In the genomic region with DNA sequence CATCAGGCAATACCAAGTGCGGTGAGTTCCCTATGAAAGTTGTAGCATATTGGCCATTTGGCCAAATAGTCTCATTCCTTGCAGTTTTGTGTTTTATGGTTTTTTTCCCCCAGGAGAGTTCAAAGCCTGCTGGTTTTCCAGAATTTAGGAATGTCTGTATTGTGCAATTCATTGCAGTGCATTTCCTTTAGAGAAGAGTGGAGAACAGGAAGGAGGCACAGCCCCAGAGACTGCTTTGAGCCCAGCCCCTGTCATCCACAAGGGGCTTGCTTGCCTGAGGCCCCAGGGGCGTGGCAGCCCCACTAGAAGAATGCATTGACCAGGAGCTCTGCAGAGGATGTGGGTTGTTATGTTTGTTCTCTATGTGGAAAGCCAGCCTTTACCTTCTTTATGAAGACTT, we compare ENCODE assay signal across 7 cellular contexts.
DNase-seq lines count a peak whose midpoint lies in the region; ATAC-seq and TF ChIP-seq lines count a peak whose summit lies in the region.
"Not testable (repeated sequence)": the region's sequence is repeated elsewhere in the genome, so short reads cannot be mapped to it uniquely, and the experiment has no call there.

No MANE protein-coding gene starts in this region.

- not testable (repeated sequence) for H3K27me3 Mint-ChIP-seq in MCF 10A (ENCODE audit: insufficient read depth, unreplicated experiment)

- H3K27ac Mint-ChIP-seq in MCF 10A (ENCODE audit: low read depth, unreplicated experiment) = not testable (repeated sequence)

- H3K9me1 ChIP-seq in IMR-90 (ENCODE audit: insufficient read depth, low read length) = not testable (repeated sequence)

- H3K4ac ChIP-seq in IMR-90 (ENCODE audit: low read depth, low read length) = peak overlapping the region; percentile 65; the same call in 1 of the 2 replicates

- POLR2A ChIA-PET in IMR-90 (lab: Charles Lee; ENCODE audit: unreplicated experiment); MCF 10A (lab: Yijun Ruan, JAX): not testable (repeated sequence)

- peak overlapping the region; percentile 99; the same call in 1 of the 2 replicates for H4K5ac ChIP-seq in IMR-90 (ENCODE audit: low read depth, low read length)

- peak overlapping the region; percentile 94 for H2BK120ac ChIP-seq in IMR-90 (ENCODE audit: low read depth, low read length)

- H3K4me3 ChIP-seq in IMR-90 (ENCODE audit: insufficient read depth, low read depth, low read length); SK-N-MC; fibroblast of the aortic adventitia (ENCODE audit: low read depth, low read length); left lung; sigmoid colon: not testable (repeated sequence)

- H3K9ac ChIP-seq in IMR-90 (ENCODE audit: low read depth, low read length); SK-N-MC (ENCODE audit: insufficient read length): not testable (repeated sequence)

- not testable (repeated sequence) for H3K36me3 ChIP-seq in IMR-90 (ENCODE audit: control insufficient read depth, insufficient read depth, low read length); SK-N-MC (ENCODE audit: insufficient read depth, low read length); left lung; sigmoid colon

- not testable (repeated sequence) for H3K14ac ChIP-seq in IMR-90 (replicated peaks; ENCODE audit: low read depth, low read length)

- peak overlapping the region; percentile 29 to 96; a peak in 2 of 4 replicates for H4K8ac ChIP-seq in IMR-90 (ENCODE audit: low read depth in 2 of 2, low read length in 2 of 2)

- H4K91ac ChIP-seq in IMR-90 (ENCODE audit: insufficient read depth, low read depth, low read length) = not testable (repeated sequence)

- not testable (repeated sequence) for TF ChIP-seq RAD21 in IMR-90 (IDR thresholded peaks at IDR 0.05; ENCODE audit: low read length)

- not testable (repeated sequence) for H3K4me1 Mint-ChIP-seq in MCF 10A (ENCODE audit: insufficient read depth, unreplicated experiment)

- H2BK15ac ChIP-seq in IMR-90 (ENCODE audit: low read depth, low read length) = not testable (repeated sequence)

- H3K56ac ChIP-seq in IMR-90 (ENCODE audit: extremely low read depth, insufficient read depth, low read length) = peak overlapping the region; percentile 32; the same call in 1 of the 2 replicates

- not testable (repeated sequence) for H3K4me2 ChIP-seq in IMR-90 (ENCODE audit: low read depth, low read length)

- DNase-seq in ELF-1 (ENCODE audit: low read depth, low spot score) = peak; percentile 77
- DNase-seq in IMR-90 = peak; percentile 12
- DNase-seq in SK-N-MC (ENCODE audit: low read depth, low spot score); left lung; sigmoid colon: not testable (repeated sequence)
- peak; percentile 31 for DNase-seq in MCF 10A (ENCODE audit: unreplicated experiment)
- peak; percentile 91 for DNase-seq in fibroblast of the aortic adventitia (ENCODE audit: low read depth)

- H3K4me3 Mint-ChIP-seq in MCF 10A (ENCODE audit: unreplicated experiment) = not testable (repeated sequence)

- not testable (repeated sequence) for H3K79me1 ChIP-seq in IMR-90 (ENCODE audit: low read depth in 1 of 2, low read length in 2 of 2)

- not testable (repeated sequence) for H4K20me1 ChIP-seq in IMR-90 (ENCODE audit: insufficient read depth, low read length)

- BruUV-seq in IMR-90 (replicated peaks; lab: Mats Ljungman, UMichigan); MCF 10A (replicated peaks; lab: Mats Ljungman, UMichigan): not testable (repeated sequence)

- not testable (repeated sequence) for TF ChIP-seq POLR2A in IMR-90 (IDR thresholded peaks at IDR 0.05; ENCODE audit: low read depth, low read length); sigmoid colon (IDR thresholded peaks at IDR 0.05)

- WGBS in IMR-90 (ENCODE audit: extremely low coverage in 2 of 2, insufficient read length in 1 of 2), 2 experiments = no CpG with 5 or more reads among the region's 2 CpGs
- 84 to 85% methylated on average over 2 of the region's 2 CpGs for WGBS in sigmoid colon, 2 donors

- H3K18ac ChIP-seq in IMR-90 (ENCODE audit: low read depth, low read length) = peak overlapping the region; percentile 98; the same call in 1 of the 2 replicates

- not testable (repeated sequence) for H3K27me3 ChIP-seq in IMR-90 (ENCODE audit: control insufficient read depth, insufficient read depth, low read length); left lung; sigmoid colon

- not testable (repeated sequence) for TF ChIP-seq CTCF in IMR-90 (conservative IDR thresholded peaks at IDR 0.05; ENCODE audit: low read depth, low read length); MCF 10A (IDR thresholded peaks at IDR 0.05; ENCODE audit: unreplicated experiment); fibroblast of the aortic adventitia (IDR thresholded peaks at IDR 0.05; ENCODE audit: insufficient read depth, low read length); left lung (IDR thresholded peaks at IDR 0.05); sigmoid colon (IDR thresholded peaks at IDR 0.05)

- H2AK5ac ChIP-seq in IMR-90 (ENCODE audit: low read depth, low read length) = not testable (repeated sequence)

- CTCF ChIA-PET in IMR-90 (lab: Yijun Ruan, JAX); MCF 10A (lab: Yijun Ruan, JAX): not testable (repeated sequence)

- ATAC-seq in IMR-90 (ENCODE audit: low read depth); left lung: not testable (repeated sequence)

- peak overlapping the region; percentile 94 for H2BK5ac ChIP-seq in IMR-90 (ENCODE audit: low read depth, low read length, poor library complexity, severe bottlenecking)

- H2AK9ac ChIP-seq in IMR-90 (replicated peaks; ENCODE audit: low read depth, low read length, poor library complexity) = not testable (repeated sequence)

- not testable (repeated sequence) for TF ChIP-seq EP300 in sigmoid colon (IDR thresholded peaks at IDR 0.05)

- peak overlapping the region; percentile 96; the same call in 1 of the 2 replicates for H2BK20ac ChIP-seq in IMR-90 (ENCODE audit: low read depth, low read length)

- dilution Hi-C loops in IMR-90 (cut with HindIII; ENCODE audit: low sequenced_read_pairs, unreplicated experiment) = not testable (repeated sequence)

- H3K9me3 Mint-ChIP-seq in MCF 10A (ENCODE audit: unreplicated experiment) = not testable (repeated sequence)

- not testable (repeated sequence) for H3K23ac ChIP-seq in IMR-90 (ENCODE audit: low read depth, low read length)

- H3K27ac ChIP-seq in IMR-90 (ENCODE audit: insufficient read depth, low read length) (peak overlapping the region; percentile 100), SK-N-MC (peak overlapping the region; percentile 84), left lung (peak overlapping the region; percentile 48 to 58), sigmoid colon (peak overlapping the region in 3 of 4 donors; percentile 47 to 67 (median 65))

- not testable (repeated sequence) for H3K9me3 ChIP-seq in IMR-90 (ENCODE audit: control insufficient read depth, insufficient read depth, low read length); SK-N-MC (ENCODE audit: low read depth, low read length); left lung; sigmoid colon

- in situ Hi-C loops in IMR-90 (cut with MboI; ENCODE audit: low sequenced_read_pairs) = loop anchor here (25.0 kb wide), 1 partner anchor 166 kb away; no protein-coding TSS in a partner anchor

- peaks cover 15% of the 10 kb centered on the region for H3K4me1 ChIP-seq in IMR-90 (ENCODE audit: control insufficient read depth, insufficient read depth, low read length)
- peaks cover 5 to 12% of the 10 kb centered on the region in 2 donors for H3K4me1 ChIP-seq in left lung
- peaks cover 0 to 11% (median 4%) of the 10 kb centered on the region in 4 donors for H3K4me1 ChIP-seq in sigmoid colon

- intact Hi-C loops in IMR-90 (cut with micrococcal nuclease) = loop anchor here (10.0 kb wide), 1 partner anchor 169 kb away; no protein-coding TSS in a partner anchor
- intact Hi-C loops in MCF 10A (cut with micrococcal nuclease); left lung (cut with DNase I); sigmoid colon (cut with DNase I): not testable (repeated sequence)

- not testable (repeated sequence) for H3K36me3 Mint-ChIP-seq in MCF 10A (ENCODE audit: insufficient read depth, unreplicated experiment)

- not testable (repeated sequence) for H2AFZ ChIP-seq in IMR-90 (replicated peaks; ENCODE audit: low read length, poor library complexity)

TF ChIP-seq in IMR-90, 13 proteins besides CTCF, POLR2A, EP300 and RAD21:
- TF ChIP-seq CEBPB (IDR thresholded peaks at IDR 0.05; ENCODE audit: low read depth, low read length) = peak; percentile 58; the same call in 1 of the 2 replicates
